ENCODE assay signal across 17 cellular contexts in the genomic region with DNA sequence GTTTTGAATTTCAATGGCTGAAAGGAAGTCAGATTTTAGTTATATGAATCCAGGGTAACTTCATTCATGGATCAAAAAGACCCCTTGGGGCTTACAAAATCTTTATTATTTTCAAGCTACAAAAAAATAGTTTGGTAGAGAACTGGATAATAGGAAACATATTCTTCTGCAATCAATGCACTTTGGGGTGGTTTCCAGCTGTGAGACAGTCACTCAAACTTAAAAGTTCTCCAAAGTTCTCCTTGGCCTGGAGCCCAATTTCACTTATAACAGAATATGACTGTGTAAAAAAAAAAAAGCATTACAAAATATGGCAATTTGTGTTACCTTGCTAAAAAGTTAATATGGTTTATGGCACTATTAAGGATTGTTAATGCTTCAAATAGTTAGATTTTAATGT.
A peak's percentile ranks its signal among the peaks of the same experiment; 100 is the strongest.
DNase-seq lines count a peak whose midpoint lies in the region; ATAC-seq, FAIRE-seq and TF ChIP-seq lines count a peak whose summit lies in the region.
"Had no signal": no experiment of that assay in that cellular context is flagged by ENCODE, and none has a peak within 500 bp of the region (broad histone marks: within the 10 kb centered on the region; RNA-seq: fewer than 3 reads in every experiment).

No MANE protein-coding gene starts in this region.

- POLR2A ChIA-PET in HCT116 (lab: Charles Lee): no interaction called here

- CTCF ChIA-PET in HCT116 (lab: Charles Lee): no interaction called here

- H3K4me1 ChIP-seq in HCT116 (ENCODE audit: control insufficient read depth in 1 of 2, insufficient read depth in 2 of 2, low read length in 2 of 2): no peaks in the 10 kb centered on the region
- no peaks in the 10 kb centered on the region for H3K4me1 ChIP-seq in pancreas
- H3K4me1 ChIP-seq in foreskin keratinocyte: no peaks in the 10 kb centered on the region
- H3K4me1 ChIP-seq: BLaER1 had no signal

- H4K20me1 ChIP-seq in HCT116 (ENCODE audit: insufficient read depth): no peaks in the 10 kb centered on the region
- H4K20me1 ChIP-seq: BLaER1 had no signal

- peak overlapping the region; percentile 63 for H2AFZ ChIP-seq in HCT116 (ENCODE audit: low read depth, low read length, poor library complexity, severe bottlenecking)

- H3K9me2 ChIP-seq in HCT116 (ENCODE audit: insufficient read depth): no peaks in the 10 kb centered on the region

- H3K4me3 ChIP-seq in HCT116 (replicated peaks in 1 of 2; ENCODE audit: low read depth in 1 of 2, low read length in 2 of 2) (no peak overlapping the region), cardiac fibroblast (replicated peaks in 1 of 2; ENCODE audit: low read depth in 2 of 2, low read length in 2 of 2) (no peak overlapping the region), fibroblast of mammary gland (ENCODE audit: control insufficient read depth, low read depth, low read length) (no peak overlapping the region), pancreas (no peak overlapping the region)
- H3K4me3 ChIP-seq: BLaER1, K562 had no signal

- DNase-seq in HCT116 (ENCODE audit: low read depth, low spot score) (no peak), cardiac fibroblast (ENCODE audit: low read depth in 2 of 2) (peak; percentile 5 to 29), fibroblast of mammary gland (ENCODE audit: low read depth) (peak; percentile 11), pancreas (no peak), NCI-H1092 treated with DMSO at 0.1 percent for 48 hours (lab: John Stamatoyannopoulos, UW) (no peak), foreskin keratinocyte (no peak)
- DNase-seq: CD4-positive, alpha-beta memory T cell; DMS153; DMS79; GDM1; HCEC 1CT; HFFc6; IMR-90 had no signal

- H3K9ac ChIP-seq in HCT116 (ENCODE audit: low read length): no peak overlapping the region
- H3K9ac ChIP-seq: BLaER1 had no signal

- intact Hi-C loops in HCT116 (cut with micrococcal nuclease): loop anchor here (5.0 kb wide), 2 partner anchors 416 to 589 kb away; no protein-coding TSS in a partner anchor
- intact Hi-C loops in pancreas (cut with DNase I): loop anchor here in 1 of 3 donors (10.0 kb wide), 1 partner anchor 759 kb away; no protein-coding TSS in a partner anchor

- no peaks in the 10 kb centered on the region for H3K9me3 ChIP-seq in HCT116 (ENCODE audit: control insufficient read depth in 1 of 2, insufficient read depth in 1 of 2, low read depth in 1 of 2, low read length in 2 of 2)
- H3K9me3 ChIP-seq in pancreas: no peaks in the 10 kb centered on the region
- H3K9me3 ChIP-seq: BLaER1 had no signal

- BruUV-seq in HCT116 (replicated peaks; lab: Mats Ljungman, UMichigan): no TSS peak

- ATAC-seq in HCT116: no peak
- no peak for ATAC-seq in pancreas
- ATAC-seq in GM18519 (IDR thresholded peaks at IDR 0.05; ENCODE audit: low FRiP score, unreplicated experiment): no peak
- no peak for ATAC-seq in foreskin keratinocyte
- ATAC-seq: K562 had no signal

- peak; percentile 13 for FAIRE-seq in pancreas (lab: Jason Lieb, UNC)
- FAIRE-seq: HTR-8/SVneo, K562 had no signal

- TF ChIP-seq CTCF in HCT116 (IDR thresholded peaks at IDR 0.05 in 2 of 3, conservative IDR thresholded peaks at IDR 0.05 in 1 of 3; ENCODE audit: borderline replicate concordance in 1 of 3, insufficient read depth in 1 of 3, low read depth in 2 of 3, low read length in 2 of 3): no peak
- no peak for TF ChIP-seq CTCF in cardiac fibroblast (IDR thresholded peaks at IDR 0.05; ENCODE audit: low read depth, low read length)
- TF ChIP-seq CTCF in fibroblast of mammary gland (conservative IDR thresholded peaks at IDR 0.05; ENCODE audit: control insufficient read depth, insufficient read depth, low read depth, low read length): no peak
- no peak for TF ChIP-seq CTCF in pancreas (IDR thresholded peaks at IDR 0.05)
- no peak for TF ChIP-seq CTCF in foreskin keratinocyte (conservative IDR thresholded peaks at IDR 0.05)

- RAD21 ChIA-PET in HCT116 (lab: Charles Lee; ENCODE audit: low non-redundant PET in 1 of 2, low total read pairs in 2 of 2, uncharacterized antibody in 2 of 2, unreplicated experiment in 2 of 2): no interaction called here

- no peaks in the 10 kb centered on the region for H3K79me2 ChIP-seq in HCT116 (ENCODE audit: insufficient read depth, low read length)

- TF ChIP-seq POLR2A in HCT116 (IDR thresholded peaks at IDR 0.05; ENCODE audit: borderline replicate concordance, extremely low read depth, insufficient read depth, insufficient read length): no peak

- H3K36me3 ChIP-seq in HCT116 (ENCODE audit: control insufficient read depth in 1 of 2, insufficient read depth in 2 of 2, low read length in 2 of 2) (no peaks in the 10 kb centered on the region), pancreas (no peaks in the 10 kb centered on the region)
- H3K36me3 ChIP-seq: BLaER1 had no signal

- no peak overlapping the region for H3K4me2 ChIP-seq in HCT116 (ENCODE audit: low read length)
- H3K4me2 ChIP-seq: BLaER1 had no signal

- no peak for TF ChIP-seq RAD21 in HCT116 (IDR thresholded peaks at IDR 0.05; ENCODE audit: low read depth)

- H3K27me3 ChIP-seq in HCT116 (ENCODE audit: insufficient read depth, low read length): no peaks in the 10 kb centered on the region
- H3K27me3 ChIP-seq in pancreas: no peaks in the 10 kb centered on the region
- H3K27me3 ChIP-seq in foreskin keratinocyte: no peaks in the 10 kb centered on the region
- H3K27me3 ChIP-seq: BLaER1 had no signal

- H3K27ac ChIP-seq in HCT116 (ENCODE audit: low read depth, low read length): no peak overlapping the region
- H3K27ac ChIP-seq in pancreas: no peak overlapping the region
- H3K27ac ChIP-seq in foreskin keratinocyte: no peak overlapping the region
- H3K27ac ChIP-seq: BLaER1 had no signal

TF ChIP-seq in HCT116, 20 proteins besides CTCF, POLR2A, EP300 and RAD21:
- no peak for TF ChIP-seq SP1 (IDR thresholded peaks at IDR 0.05; ENCODE audit: low read depth)
- no peak for TF ChIP-seq REST (IDR thresholded peaks at IDR 0.05; ENCODE audit: low read depth)
- no peak for TF ChIP-seq JUND (IDR thresholded peaks at IDR 0.05)
- no peak for TF ChIP-seq SIN3A (IDR thresholded peaks at IDR 0.05; ENCODE audit: low read depth)
- TF ChIP-seq FOSL1 (IDR thresholded peaks at IDR 0.05; ENCODE audit: low read depth): no peak
- no peak for TF ChIP-seq YY1 (IDR thresholded peaks at IDR 0.05; ENCODE audit: extremely low read depth, insufficient replicate concordance, low read depth, low read length)
- no peak for TF ChIP-seq MAX (IDR thresholded peaks at IDR 0.05)
- no peak for TF ChIP-seq TCF7L2 (IDR thresholded peaks at IDR 0.05; ENCODE audit: borderline replicate concordance, extremely low read depth, insufficient read depth, insufficient read length)
- TF ChIP-seq EZH2 (IDR thresholded peaks at IDR 0.05): no peak
- TF ChIP-seq SRF (IDR thresholded peaks at IDR 0.05; ENCODE audit: low read depth): no peak
- TF ChIP-seq, protein P1, sequence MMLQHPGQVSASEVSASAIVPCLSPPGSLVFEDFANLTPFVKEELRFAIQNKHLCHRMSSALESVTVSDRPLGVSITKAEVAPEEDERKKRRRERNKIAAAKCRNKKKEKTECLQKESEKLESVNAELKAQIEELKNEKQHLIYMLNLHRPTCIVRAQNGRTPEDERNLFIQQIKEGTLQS (IDR thresholded peaks at IDR 0.05): no peak
- TF ChIP-seq ZFX (IDR thresholded peaks at IDR 0.05): no peak
- no peak for TF ChIP-seq POLR2AphosphoS5 (IDR thresholded peaks at IDR 0.05; ENCODE audit: low read depth, low read length)
- no peak for TF ChIP-seq ZNF274 (IDR thresholded peaks at IDR 0.05; ENCODE audit: low read depth, low read length)
- TF ChIP-seq ELF1 (IDR thresholded peaks at IDR 0.05; ENCODE audit: borderline replicate concordance, low read depth): no peak
- TF ChIP-seq CBX3 (IDR thresholded peaks at IDR 0.05; ENCODE audit: low read depth): no peak
TF ChIP-seq in HCT116: peak in this region for 0.

Comparison
In these comparisons a context has a peak if more than half of its experiments do, and no peak if none do; other contexts are left out.
1. DNase-seq: peak in cardiac fibroblast (2 of 2) and fibroblast of mammary gland (single experiment); none in HCT116 (single experiment), pancreas (0 of 6), NCI-H1092 treated with DMSO at 0.1 percent for 48 hours (single experiment) and foreskin keratinocyte (0 of 2).